ENCODE assay signal across 8 cellular contexts in genomic region chr1:78333426-78334012, GRCh38.
DNase-seq lines count a peak whose midpoint lies in the region; ATAC-seq, FAIRE-seq and TF ChIP-seq lines count a peak whose summit lies in the region.

No MANE protein-coding gene starts in this region.

- H2AFZ ChIP-seq in K562 (ENCODE audit: low read depth, low read length) (no peak overlapping the region), mesenchymal stem cell (ENCODE audit: low read depth, low read length) (no peak overlapping the region)

- no peak for TF ChIP-seq RAD21 in K562 (CRISPR knock-in tag; conservative IDR thresholded peaks at IDR 0.05 in 1 of 2, IDR thresholded peaks at IDR 0.05 in 1 of 2)

- no peak overlapping the region for H2AK5ac ChIP-seq in mesenchymal stem cell (ENCODE audit: low read length, severe bottlenecking)

- H2BK12ac ChIP-seq in mesenchymal stem cell (ENCODE audit: low read length in 2 of 2), result no peak overlapping the region

- H3K9me1 ChIP-seq in K562 (ENCODE audit: control insufficient read depth, insufficient read depth, low read length), result no peaks in the 10 kb centered on the region

- no peaks in the 10 kb centered on the region for H3K79me2 ChIP-seq in K562 (ENCODE audit: control insufficient read depth, insufficient read depth, low read length)

- H3K4ac ChIP-seq in mesenchymal stem cell (ENCODE audit: low read depth in 1 of 2, low read length in 2 of 2), result no peak overlapping the region

- H4K91ac ChIP-seq in mesenchymal stem cell (ENCODE audit: low read length), result no peak overlapping the region

- DNase-seq in EH (ENCODE audit: low read depth) (peak; percentile 19), K562 (ENCODE audit: extremely low read depth in 1 of 4, low spot score in 3 of 4) (peak in 2 of 4 experiments; percentile 1 to 12), mesenchymal stem cell (peak; percentile 34), NCI-H345 (lab: John Stamatoyannopoulos, UW) (no peak), NCI-H146 (lab: John Stamatoyannopoulos, UW) (no peak)
- no peak for DNase-seq in T-helper 2 cell treated with Interferon-gamma antibody and Interleukin-4, amounts not matched to agents 5 μg/mL and 100 μg/mL, for 36 hours (ENCODE audit: low spot score)

- 2% methylated on average over 5 of the region's 5 CpGs for WGBS in K562 (ENCODE audit: insufficient coverage, low coverage, missing lambda C conversion rate)
- 35% methylated on average over 4 of the region's 5 CpGs for WGBS in mesenchymal stem cell

- H3K27ac Mint-ChIP-seq in T-helper 2 cell treated with Interferon-gamma antibody and Interleukin-4, amounts not matched to agents 5 μg/mL and 100 μg/mL, for 36 hours, result no peak overlapping the region

- H3K27me3 ChIP-seq in K562 (ENCODE audit: control insufficient read depth in 2 of 2, insufficient read depth in 2 of 2, low read length in 2 of 2) (no peaks in the 10 kb centered on the region), mesenchymal stem cell (ENCODE audit: control insufficient read depth in 1 of 2, insufficient read depth in 1 of 2, low read length in 2 of 2) (no peaks in the 10 kb centered on the region)

- H3K79me1 ChIP-seq in mesenchymal stem cell (replicated peaks; ENCODE audit: low read length, poor library complexity, severe bottlenecking), result no peaks in the 10 kb centered on the region

- peak in 2 of 3 experiments; percentile 3 to 16; a peak in 1 of 6 replicates for TF ChIP-seq CTCF in K562 (IDR thresholded peaks at IDR 0.05 in 2 of 3, conservative IDR thresholded peaks at IDR 0.05 in 1 of 3; ENCODE audit: insufficient read depth in 2 of 3, low read depth in 1 of 3, low read length in 3 of 3)

- no peak overlapping the region for H3K23ac ChIP-seq in mesenchymal stem cell (ENCODE audit: low read length in 2 of 2)

- H2BK120ac ChIP-seq in mesenchymal stem cell (ENCODE audit: low read depth, low read length), result no peak overlapping the region

- H2BK15ac ChIP-seq in mesenchymal stem cell (ENCODE audit: low read depth, poor library complexity, severe bottlenecking), result no peak overlapping the region

- H4K20me1 ChIP-seq in K562 (replicated peaks; ENCODE audit: control insufficient read depth, insufficient read depth, low read length), result no peaks in the 10 kb centered on the region

- no peak for TF ChIP-seq POLR2A in K562 (conservative IDR thresholded peaks at IDR 0.05)

- ATAC-seq in GM21423 (IDR thresholded peaks at IDR 0.05; ENCODE audit: unreplicated experiment) (peak; percentile 91), HG03575 (IDR thresholded peaks at IDR 0.05; ENCODE audit: extremely low read depth, insufficient number of reproducible peaks, low FRiP score, unreplicated experiment) (peak; percentile 80), K562 (no peak)

- H3K27ac ChIP-seq in K562 (ENCODE audit: extremely low read depth, low read depth, low read length) (no peak overlapping the region), mesenchymal stem cell (ENCODE audit: low read length, poor library complexity, severe bottlenecking) (no peak overlapping the region)

- no peak for FAIRE-seq in K562 (lab: Jason Lieb, UNC)

- intact Hi-C loops in K562 (cut with micrococcal nuclease), result no loop called here

- H3K4me3 ChIP-seq in K562 (no peak overlapping the region), mesenchymal stem cell (ENCODE audit: insufficient read depth in 1 of 2, low read depth in 1 of 2, low read length in 2 of 2) (no peak overlapping the region)

- H3K4me3 Mint-ChIP-seq in T-helper 2 cell treated with Interferon-gamma antibody and Interleukin-4, amounts not matched to agents 5 μg/mL and 100 μg/mL, for 36 hours, result no peak overlapping the region

- CTCF ChIA-PET in K562 (lab: Yijun Ruan, JAX; ENCODE audit: low intra/inter-chr PET ratio), result no interaction called here

- no peaks in the 10 kb centered on the region for H3K36me3 Mint-ChIP-seq in T-helper 2 cell treated with Interferon-gamma antibody and Interleukin-4, amounts not matched to agents 5 μg/mL and 100 μg/mL, for 36 hours (ENCODE audit: low read depth)

- no peaks in the 10 kb centered on the region for H3K4me1 ChIP-seq in K562 (replicated peaks in 1 of 2; ENCODE audit: control insufficient read depth in 2 of 2, insufficient read depth in 2 of 2, low read length in 2 of 2)
- H3K4me1 ChIP-seq in mesenchymal stem cell (ENCODE audit: control insufficient read depth, insufficient read depth, low read depth, low read length), result no peaks in the 10 kb centered on the region

- TF ChIP-seq EP300 in K562 (IDR thresholded peaks at IDR 0.05; ENCODE audit: low read length), result no peak

- in situ Hi-C loops in K562 (cut with MboI), result no loop called here

- no peaks in the 10 kb centered on the region for H3K36me3 ChIP-seq in K562 (ENCODE audit: control insufficient read depth, insufficient read depth, low read length)
- H3K36me3 ChIP-seq in mesenchymal stem cell (ENCODE audit: control insufficient read depth in 1 of 2, insufficient read depth in 2 of 2, low read depth in 1 of 2, low read length in 2 of 2), result no peaks in the 10 kb centered on the region

- no peaks in the 10 kb centered on the region for H3K27me3 Mint-ChIP-seq in T-helper 2 cell treated with Interferon-gamma antibody and Interleukin-4, amounts not matched to agents 5 μg/mL and 100 μg/mL, for 36 hours (ENCODE audit: low read depth)

- H4K8ac ChIP-seq in mesenchymal stem cell (ENCODE audit: low read length), result no peak overlapping the region

- no TSS peak for BruUV-seq in K562 (replicated peaks; lab: Mats Ljungman, UMichigan)

- H3K18ac ChIP-seq in mesenchymal stem cell (ENCODE audit: low read depth in 1 of 2, low read length in 2 of 2), result no peak overlapping the region

- H2BK5ac ChIP-seq in mesenchymal stem cell (ENCODE audit: low read depth, low read length, poor library complexity, severe bottlenecking), result no peak overlapping the region

- H3K9me3 Mint-ChIP-seq in T-helper 2 cell treated with Interferon-gamma antibody and Interleukin-4, amounts not matched to agents 5 μg/mL and 100 μg/mL, for 36 hours, result no peaks in the 10 kb centered on the region

- POLR2A ChIA-PET in K562 (lab: Yijun Ruan, JAX), result interaction anchor here (1.2 kb wide), 1 partner anchor 18 kb away, joined by 3 read pairs; no protein-coding TSS in a partner anchor

- no peak overlapping the region for H3K4me2 ChIP-seq in K562 (ENCODE audit: insufficient read depth, low read length)
- no peak overlapping the region for H3K4me2 ChIP-seq in mesenchymal stem cell (ENCODE audit: low read length, poor library complexity, severe bottlenecking)

- H3K9me3 ChIP-seq in K562 (replicated peaks; ENCODE audit: control insufficient read depth, insufficient read depth, low read depth, low read length) (no peaks in the 10 kb centered on the region), mesenchymal stem cell (ENCODE audit: control insufficient read depth, low read length) (no peaks in the 10 kb centered on the region)

- no peaks in the 10 kb centered on the region for H3K4me1 Mint-ChIP-seq in T-helper 2 cell treated with Interferon-gamma antibody and Interleukin-4, amounts not matched to agents 5 μg/mL and 100 μg/mL, for 36 hours (ENCODE audit: low read depth)

- H3K9ac ChIP-seq in K562 (ENCODE audit: insufficient read depth in 1 of 2, low read depth in 2 of 2, low read length in 2 of 2), result no peak overlapping the region
- no peak overlapping the region for H3K9ac ChIP-seq in mesenchymal stem cell (ENCODE audit: low read length)

- H3K14ac ChIP-seq in mesenchymal stem cell (ENCODE audit: low read length in 2 of 2), result no peak overlapping the region

TF ChIP-seq in K562, 482 proteins besides CTCF, POLR2A, EP300 and RAD21 (continues in another document):
- TF ChIP-seq ZNF197 (CRISPR knock-in tag; IDR thresholded peaks at IDR 0.05; ENCODE audit: low read depth), result no peak
- TF ChIP-seq MCM7 (IDR thresholded peaks at IDR 0.05), result no peak
- TF ChIP-seq TFAM (CRISPR knock-in tag; conservative IDR thresholded peaks at IDR 0.05), result no peak
- no peak for TF ChIP-seq ZNF232 (CRISPR knock-in tag; IDR thresholded peaks at IDR 0.05)
- TF ChIP-seq RAD51 (IDR thresholded peaks at IDR 0.05; ENCODE audit: borderline replicate concordance, low read depth), result no peak
- TF ChIP-seq, protein P1, sequence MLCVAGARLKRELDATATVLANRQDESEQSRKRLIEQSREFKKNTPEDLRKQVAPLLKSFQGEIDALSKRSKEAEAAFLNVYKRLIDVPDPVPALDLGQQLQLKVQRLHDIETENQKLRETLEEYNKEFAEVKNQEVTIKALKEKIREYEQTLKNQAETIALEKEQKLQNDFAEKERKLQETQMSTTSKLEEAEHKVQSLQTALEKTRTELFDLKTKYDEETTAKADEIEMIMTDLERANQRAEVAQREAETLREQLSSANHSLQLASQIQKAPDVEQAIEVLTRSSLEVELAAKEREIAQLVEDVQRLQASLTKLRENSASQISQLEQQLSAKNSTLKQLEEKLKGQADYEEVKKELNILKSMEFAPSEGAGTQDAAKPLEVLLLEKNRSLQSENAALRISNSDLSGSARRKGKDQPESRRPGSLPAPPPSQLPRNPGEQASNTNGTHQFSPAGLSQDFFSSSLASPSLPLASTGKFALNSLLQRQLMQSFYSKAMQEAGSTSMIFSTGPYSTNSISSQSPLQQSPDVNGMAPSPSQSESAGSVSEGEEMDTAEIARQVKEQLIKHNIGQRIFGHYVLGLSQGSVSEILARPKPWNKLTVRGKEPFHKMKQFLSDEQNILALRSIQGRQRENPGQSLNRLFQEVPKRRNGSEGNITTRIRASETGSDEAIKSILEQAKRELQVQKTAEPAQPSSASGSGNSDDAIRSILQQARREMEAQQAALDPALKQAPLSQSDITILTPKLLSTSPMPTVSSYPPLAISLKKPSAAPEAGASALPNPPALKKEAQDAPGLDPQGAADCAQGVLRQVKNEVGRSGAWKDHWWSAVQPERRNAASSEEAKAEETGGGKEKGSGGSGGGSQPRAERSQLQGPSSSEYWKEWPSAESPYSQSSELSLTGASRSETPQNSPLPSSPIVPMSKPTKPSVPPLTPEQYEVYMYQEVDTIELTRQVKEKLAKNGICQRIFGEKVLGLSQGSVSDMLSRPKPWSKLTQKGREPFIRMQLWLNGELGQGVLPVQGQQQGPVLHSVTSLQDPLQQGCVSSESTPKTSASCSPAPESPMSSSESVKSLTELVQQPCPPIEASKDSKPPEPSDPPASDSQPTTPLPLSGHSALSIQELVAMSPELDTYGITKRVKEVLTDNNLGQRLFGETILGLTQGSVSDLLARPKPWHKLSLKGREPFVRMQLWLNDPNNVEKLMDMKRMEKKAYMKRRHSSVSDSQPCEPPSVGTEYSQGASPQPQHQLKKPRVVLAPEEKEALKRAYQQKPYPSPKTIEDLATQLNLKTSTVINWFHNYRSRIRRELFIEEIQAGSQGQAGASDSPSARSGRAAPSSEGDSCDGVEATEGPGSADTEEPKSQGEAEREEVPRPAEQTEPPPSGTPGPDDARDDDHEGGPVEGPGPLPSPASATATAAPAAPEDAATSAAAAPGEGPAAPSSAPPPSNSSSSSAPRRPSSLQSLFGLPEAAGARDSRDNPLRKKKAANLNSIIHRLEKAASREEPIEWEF (CRISPR knock-in tag; IDR thresholded peaks at IDR 0.05), result no peak

Comparison
In these comparisons a context has a peak if more than half of its experiments do, and no peak if none do; other contexts are left out.
1. DNase-seq: peak in EH (single experiment) and mesenchymal stem cell (single experiment); none in NCI-H345 (single experiment), T-helper 2 cell treated with Interferon-gamma antibody and Interleukin-4, amounts not matched to agents 5 μg/mL and 100 μg/mL, for 36 hours (single experiment) and NCI-H146 (single experiment).